Comparison of ENCODE assay signal across 12 cellular contexts in genomic region chr2:200741468-200742202, GRCh38.
A peak's percentile ranks its signal among the peaks of the same experiment; 100 is the strongest.
DNase-seq lines count a peak whose midpoint lies in the region; ATAC-seq and TF ChIP-seq lines count a peak whose summit lies in the region.
"Had no signal": no experiment of that assay in that cellular context is flagged by ENCODE, and none has a peak within 500 bp of the region (broad histone marks: within the 10 kb centered on the region; RNA-seq: fewer than 3 reads in every experiment).

No MANE protein-coding gene starts in this region.

- no peak overlapping the region for H3K4me3 ChIP-seq in mammary epithelial cell (replicated peaks in 1 of 3; ENCODE audit: insufficient read depth in 1 of 3, low read depth in 2 of 3, low read length in 3 of 3)
- H3K4me3 ChIP-seq in heart right ventricle: no peak overlapping the region
- H3K4me3 ChIP-seq in osteoblast (ENCODE audit: insufficient read depth, low read length): no peak overlapping the region
- H3K4me3 ChIP-seq in uterus: no peak overlapping the region
- H3K4me3 ChIP-seq: K562 had no signal

- no peak for TF ChIP-seq CTCF in mammary epithelial cell (conservative IDR thresholded peaks at IDR 0.05 in 1 of 2, IDR thresholded peaks at IDR 0.05 in 1 of 2; ENCODE audit: extremely low read depth in 1 of 2, insufficient read depth in 1 of 2, low read depth in 1 of 2, low read length in 2 of 2)
- no peak for TF ChIP-seq CTCF in heart right ventricle (IDR thresholded peaks at IDR 0.05)
- TF ChIP-seq CTCF in osteoblast (IDR thresholded peaks at IDR 0.05; ENCODE audit: extremely low read depth, low read depth, low read length): no peak
- no peak for TF ChIP-seq CTCF in uterus (IDR thresholded peaks at IDR 0.05)

- intact Hi-C loops in mammary epithelial cell (cut with micrococcal nuclease) (no loop called here), heart right ventricle (cut with DNase I) (loop anchor here in 3 of 10 donors (5.0 kb wide), 1 partner anchor 46 kb away; no protein-coding TSS in a partner anchor), uterus (cut with DNase I; ENCODE audit: low total_unique reads) (no loop called here)

- H3K4me2 ChIP-seq in mammary epithelial cell (ENCODE audit: insufficient read depth, low read depth, low read length) (no peak overlapping the region), osteoblast (ENCODE audit: insufficient read depth, low read length) (peak overlapping the region; percentile 61)

- H3K9me3 ChIP-seq in mammary epithelial cell (replicated peaks; ENCODE audit: insufficient read depth, low read length) (no peaks in the 10 kb centered on the region), heart right ventricle (no peaks in the 10 kb centered on the region), osteoblast (ENCODE audit: low read depth, low read length) (no peaks in the 10 kb centered on the region), uterus (no peaks in the 10 kb centered on the region)

- CTCF ChIA-PET in mammary epithelial cell (lab: Charles Lee; ENCODE audit: low non-redundant PET): no interaction called here

- ATAC-seq in heart right ventricle (peak in 4 of 8 donors; percentile 4 to 42 (median 6)), GM21423 (IDR thresholded peaks at IDR 0.05; ENCODE audit: unreplicated experiment) (no peak), HG02970 (IDR thresholded peaks at IDR 0.05; ENCODE audit: low FRiP score, unreplicated experiment) (no peak)
- ATAC-seq: K562 had no signal

- no peak overlapping the region for H3K9ac ChIP-seq in mammary epithelial cell (ENCODE audit: insufficient read depth, low read length)

- H2AFZ ChIP-seq in mammary epithelial cell (ENCODE audit: low read depth, low read length): no peak overlapping the region
- H2AFZ ChIP-seq in osteoblast (ENCODE audit: low read length): peak overlapping the region; percentile 86

- no peak for TF ChIP-seq POLR2A in uterus (IDR thresholded peaks at IDR 0.05)

- H3K36me3 ChIP-seq in mammary epithelial cell (ENCODE audit: insufficient read depth, low read length) (no peaks in the 10 kb centered on the region), heart right ventricle (no peaks in the 10 kb centered on the region), osteoblast (ENCODE audit: insufficient read depth, low read length) (no peaks in the 10 kb centered on the region), uterus (no peaks in the 10 kb centered on the region)
- H3K36me3 ChIP-seq: WERI-Rb-1 had no signal

- H3K4me1 ChIP-seq in mammary epithelial cell (ENCODE audit: insufficient read depth, low read length): no peaks in the 10 kb centered on the region
- H3K4me1 ChIP-seq in heart right ventricle: peaks cover 6 to 41% (median 16%) of the 10 kb centered on the region in 9 donors
- H3K4me1 ChIP-seq in osteoblast (ENCODE audit: insufficient read depth, low read length): peaks cover 22% of the 10 kb centered on the region
- no peaks in the 10 kb centered on the region for H3K4me1 ChIP-seq in uterus

- 83% methylated on average over 5 of the region's 8 CpGs for WGBS in mammary epithelial cell (ENCODE audit: low coverage, missing lambda C conversion rate)
- WGBS in heart right ventricle, 2 donors: 58 to 65% methylated on average over 8 of the region's 8 CpGs

- H3K79me2 ChIP-seq in mammary epithelial cell (ENCODE audit: insufficient read depth, low read length): no peaks in the 10 kb centered on the region
- no peaks in the 10 kb centered on the region for H3K79me2 ChIP-seq in osteoblast (ENCODE audit: insufficient read depth, low read length)

- dilution Hi-C loops in mammary epithelial cell (cut with HindIII; ENCODE audit: low sequenced_read_pairs): loop anchor here (5.0 kb wide), 1 partner anchor 34 kb away; no protein-coding TSS in a partner anchor

- in situ Hi-C loops in T47D (cut with HindIII; ENCODE audit: low pct_unique_long_range_greater_than_20kb, low sequenced_read_pairs) (no loop called here), mammary epithelial cell (cut with MboI; ENCODE audit: low sequenced_read_pairs in 2 of 2) (no loop called here)

- no peaks in the 10 kb centered on the region for H3K27me3 ChIP-seq in mammary epithelial cell (ENCODE audit: insufficient read depth, low read length)
- no peaks in the 10 kb centered on the region for H3K27me3 ChIP-seq in heart right ventricle
- H3K27me3 ChIP-seq in osteoblast (ENCODE audit: insufficient read depth, low read length): no peaks in the 10 kb centered on the region
- no peaks in the 10 kb centered on the region for H3K27me3 ChIP-seq in uterus

- H3K27ac ChIP-seq in mammary epithelial cell (ENCODE audit: insufficient read depth, low read depth, low read length) (no peak overlapping the region), heart right ventricle (peak overlapping the region; percentile 32 to 79 (median 58)), osteoblast (ENCODE audit: low read depth, low read length) (peak overlapping the region; percentile 67), uterus (peak overlapping the region; percentile 31 to 56)
- H3K27ac ChIP-seq: WERI-Rb-1 had no signal

- no peaks in the 10 kb centered on the region for H4K20me1 ChIP-seq in mammary epithelial cell (ENCODE audit: insufficient read depth, low read length)
- no peaks in the 10 kb centered on the region for H4K20me1 ChIP-seq in osteoblast (ENCODE audit: insufficient read depth, low read length)

- DNase-seq in T47D (ENCODE audit: low read depth in 1 of 2, low spot score in 1 of 2) (peak; percentile 42 to 81), mammary epithelial cell (no peak), heart right ventricle (no peak), osteoblast (ENCODE audit: insufficient read length, low spot score, missing footprints) (peak; percentile 23), uterus (no peak), NCI-H748 treated with DMSO at 0.1 percent for 48 hours (lab: John Stamatoyannopoulos, UW) (no peak)
- DNase-seq: NCI-H2171; stimulated activated CD4-positive, alpha-beta T cell treated with anti-CD3 and anti-CD28 coated beads, Interleukin-4, amount 100 ng/mL, for 4 hours; WERI-Rb-1 had no signal

- no TSS peak for BruUV-seq in mammary epithelial cell (replicated peaks; lab: Mats Ljungman, UMichigan)

Comparison
In these comparisons a context has a peak if more than half of its experiments do, and no peak if none do; other contexts are left out.
1. DNase-seq: peak in T47D (2 of 2) and osteoblast (single experiment); none in mammary epithelial cell (single experiment), heart right ventricle (0 of 2), uterus (0 of 2) and NCI-H748 treated with DMSO at 0.1 percent for 48 hours (single experiment).